In the genomic region with DNA sequence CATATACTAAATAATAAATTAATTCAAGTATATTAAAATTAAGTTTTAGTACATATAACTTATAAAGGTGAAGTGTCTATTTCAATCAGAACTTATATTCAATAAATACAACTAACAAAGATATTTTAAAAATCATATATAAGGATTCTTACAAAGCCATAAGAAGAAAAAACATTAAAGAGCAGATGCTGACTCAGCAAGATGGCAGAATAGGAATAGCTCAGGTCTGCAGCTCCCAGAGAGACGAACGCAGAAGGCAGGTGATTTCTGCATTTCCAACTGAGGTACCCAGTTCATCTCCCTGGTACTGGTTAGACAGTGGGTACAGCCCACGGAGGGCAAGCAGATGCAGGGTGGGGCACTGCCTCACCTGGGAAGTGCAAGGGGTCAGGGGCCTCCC, we compare ENCODE assay signal across 1 cellular context.
TF ChIP-seq lines count a peak whose summit lies in the region.

No MANE protein-coding gene starts in this region.

TF ChIP-seq in GM23338, 12 proteins besides CTCF, POLR2A, EP300 and RAD21 (continued from another document):
- TF ChIP-seq, protein P1, sequence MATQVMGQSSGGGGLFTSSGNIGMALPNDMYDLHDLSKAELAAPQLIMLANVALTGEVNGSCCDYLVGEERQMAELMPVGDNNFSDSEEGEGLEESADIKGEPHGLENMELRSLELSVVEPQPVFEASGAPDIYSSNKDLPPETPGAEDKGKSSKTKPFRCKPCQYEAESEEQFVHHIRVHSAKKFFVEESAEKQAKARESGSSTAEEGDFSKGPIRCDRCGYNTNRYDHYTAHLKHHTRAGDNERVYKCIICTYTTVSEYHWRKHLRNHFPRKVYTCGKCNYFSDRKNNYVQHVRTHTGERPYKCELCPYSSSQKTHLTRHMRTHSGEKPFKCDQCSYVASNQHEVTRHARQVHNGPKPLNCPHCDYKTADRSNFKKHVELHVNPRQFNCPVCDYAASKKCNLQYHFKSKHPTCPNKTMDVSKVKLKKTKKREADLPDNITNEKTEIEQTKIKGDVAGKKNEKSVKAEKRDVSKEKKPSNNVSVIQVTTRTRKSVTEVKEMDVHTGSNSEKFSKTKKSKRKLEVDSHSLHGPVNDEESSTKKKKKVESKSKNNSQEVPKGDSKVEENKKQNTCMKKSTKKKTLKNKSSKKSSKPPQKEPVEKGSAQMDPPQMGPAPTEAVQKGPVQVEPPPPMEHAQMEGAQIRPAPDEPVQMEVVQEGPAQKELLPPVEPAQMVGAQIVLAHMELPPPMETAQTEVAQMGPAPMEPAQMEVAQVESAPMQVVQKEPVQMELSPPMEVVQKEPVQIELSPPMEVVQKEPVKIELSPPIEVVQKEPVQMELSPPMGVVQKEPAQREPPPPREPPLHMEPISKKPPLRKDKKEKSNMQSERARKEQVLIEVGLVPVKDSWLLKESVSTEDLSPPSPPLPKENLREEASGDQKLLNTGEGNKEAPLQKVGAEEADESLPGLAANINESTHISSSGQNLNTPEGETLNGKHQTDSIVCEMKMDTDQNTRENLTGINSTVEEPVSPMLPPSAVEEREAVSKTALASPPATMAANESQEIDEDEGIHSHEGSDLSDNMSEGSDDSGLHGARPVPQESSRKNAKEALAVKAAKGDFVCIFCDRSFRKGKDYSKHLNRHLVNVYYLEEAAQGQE (IDR thresholded peaks at IDR 0.05; ENCODE audit: unreplicated experiment), result no peak
